In the genomic region with DNA sequence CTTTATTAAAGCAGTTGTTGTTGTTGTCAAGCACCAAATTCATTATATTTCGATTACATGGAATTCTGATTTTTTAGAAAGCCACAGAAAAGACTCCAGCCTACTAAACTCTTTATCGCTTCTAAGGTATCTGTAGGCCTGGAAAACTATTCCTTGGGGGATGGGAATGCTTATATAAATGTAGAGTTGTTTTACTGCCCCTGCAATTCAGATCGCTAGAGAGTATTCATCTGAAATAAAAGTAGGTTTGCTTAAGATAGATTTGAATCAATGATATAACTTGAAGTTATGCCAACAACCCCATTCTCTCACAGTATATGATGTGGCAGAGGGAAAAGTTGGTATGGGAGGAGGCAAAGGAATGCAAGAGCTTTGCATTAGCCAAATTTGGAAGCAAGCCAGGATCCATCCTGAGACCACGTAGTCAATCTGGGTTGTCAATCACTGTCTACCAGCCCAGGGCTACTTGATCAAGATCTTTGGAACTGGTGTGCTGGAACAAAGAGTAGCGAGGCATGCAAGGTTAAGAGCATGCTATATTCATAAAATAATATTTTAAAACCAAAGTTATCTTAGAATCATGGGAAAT, we compare ENCODE assay signal across 16 cellular contexts.
DNase-seq lines count a peak whose midpoint lies in the region; ATAC-seq and TF ChIP-seq lines count a peak whose summit lies in the region.
"Had no signal": no experiment of that assay in that cellular context is flagged by ENCODE, and none has a peak within 500 bp of the region (broad histone marks: within the 10 kb centered on the region; RNA-seq: fewer than 3 reads in every experiment).

No MANE protein-coding gene starts in this region.

- H3K27ac ChIP-seq in A673 (ENCODE audit: low read depth, low read length, poor library complexity, severe bottlenecking) (no peak overlapping the region), GM23338 (ENCODE audit: low read depth) (no peak overlapping the region), SK-N-SH (ENCODE audit: low read depth in 2 of 2, low read length in 1 of 2) (no peak overlapping the region)

- H3K9me2 ChIP-seq in GM23338 (ENCODE audit: insufficient read depth) (no peaks in the 10 kb centered on the region), SK-N-SH (no peaks in the 10 kb centered on the region)

- no peak overlapping the region for H3K4me3 ChIP-seq in A673 (ENCODE audit: low read depth, low read length, poor library complexity, severe bottlenecking)
- H3K4me3 ChIP-seq in GM23338, result no peak overlapping the region
- no peak overlapping the region for H3K4me3 ChIP-seq in SK-N-SH (ENCODE audit: low read depth in 2 of 2, low read length in 1 of 2)

- 40% methylated on average over 5 of the region's 5 CpGs for WGBS in SK-N-SH (ENCODE audit: low lambda C conversion rate)

- H3K9ac ChIP-seq in SK-N-SH, result no peak overlapping the region

- H3K79me2 ChIP-seq in GM23338 (replicated peaks; ENCODE audit: insufficient read depth), result no peaks in the 10 kb centered on the region
- H3K79me2 ChIP-seq in SK-N-SH (ENCODE audit: insufficient read depth), result no peaks in the 10 kb centered on the region

- no peaks in the 10 kb centered on the region for H3K4me1 ChIP-seq in A673 (ENCODE audit: insufficient read depth, low read length, poor library complexity, severe bottlenecking)
- 0 out of 2 replicates have a peak, but pooled peaks cover 3% of the 10 kb centered on the region for H3K4me1 ChIP-seq in GM23338 (ENCODE audit: insufficient read depth)
- H3K4me1 ChIP-seq in SK-N-SH (ENCODE audit: control insufficient read depth in 1 of 2, insufficient read depth in 2 of 2, low read depth in 1 of 2, low read length in 1 of 2), result 0 out of 4 replicates have a peak, but pooled peaks cover 0 to 2% of the 10 kb centered on the region in 2 experiments

- intact Hi-C loops in A673 (cut with micrococcal nuclease; ENCODE audit: unreplicated experiment), result no loop called here
- intact Hi-C loops in left colon (cut with DNase I, micrococcal nuclease), result no loop called here

- H3K27me3 Mint-ChIP-seq in GM23338 (ENCODE audit: insufficient read depth, low read depth, poor library complexity) (no peaks in the 10 kb centered on the region), glutamatergic neuron (ENCODE audit: unreplicated experiment) (no peaks in the 10 kb centered on the region)

- no peak for TF ChIP-seq RAD21 in SK-N-SH (IDR thresholded peaks at IDR 0.05; ENCODE audit: low read length)

- ATAC-seq in GM23338, result peak; percentile 39
- ATAC-seq in left colon, result peak; percentile 89
- ATAC-seq in GM19023 (IDR thresholded peaks at IDR 0.05; ENCODE audit: unreplicated experiment), result no peak
- ATAC-seq in HG03520 (IDR thresholded peaks at IDR 0.05; ENCODE audit: unreplicated experiment), result no peak
- ATAC-seq: CD8-positive, alpha-beta T cell had no signal

- H3K27me3 ChIP-seq in A673 (replicated peaks; ENCODE audit: insufficient read depth, low read depth, low read length, poor library complexity) (no peaks in the 10 kb centered on the region), GM23338 (ENCODE audit: insufficient read depth) (no peaks in the 10 kb centered on the region), SK-N-SH (ENCODE audit: insufficient read depth) (no peaks in the 10 kb centered on the region)

- CTCF ChIA-PET in A673 (lab: Charles Lee), result no interaction called here
- CTCF ChIA-PET in SK-N-SH (lab: Yijun Ruan, JAX), result no interaction called here

- H3K9me3 ChIP-seq in A673 (ENCODE audit: low read depth, low read length, poor library complexity, severe bottlenecking) (no peaks in the 10 kb centered on the region), SK-N-SH (no peaks in the 10 kb centered on the region)

- no peak overlapping the region for H2AFZ ChIP-seq in GM23338
- no peak overlapping the region for H2AFZ ChIP-seq in SK-N-SH (ENCODE audit: low read depth)

- DNase-seq in A673 (ENCODE audit: low spot score), result peak; percentile 24
- no peak for DNase-seq in GM23338 (ENCODE audit: low spot score)
- DNase-seq in SK-N-SH, result peak; percentile 3
- no peak for DNase-seq in left colon
- no peak for DNase-seq in KG1 (lab: John Stamatoyannopoulos, UW)
- DNase-seq in glutamatergic neuron, result no peak
- DNase-seq: CD8-positive, alpha-beta T cell; COR-L47; DMS153; DMS79 treated with DMSO at 0.1 percent for 48 hours; EL; GDM1; H7 had no signal

- TF ChIP-seq CTCF in A673 (conservative IDR thresholded peaks at IDR 0.05; ENCODE audit: low read depth, low read length) (no peak), GM23338 (conservative IDR thresholded peaks at IDR 0.05; ENCODE audit: low read depth in 2 of 2) (no peak), SK-N-SH (IDR thresholded peaks at IDR 0.05) (no peak), glutamatergic neuron (IDR thresholded peaks at IDR 0.05; ENCODE audit: partially characterized antibody, unreplicated experiment) (no peak)

- no peak overlapping the region; the same call in 1 of the 2 replicates for H3K27ac Mint-ChIP-seq in GM23338
- no peak overlapping the region for H3K27ac Mint-ChIP-seq in glutamatergic neuron (ENCODE audit: unreplicated experiment)
- H3K27ac Mint-ChIP-seq: CD14-positive monocyte; CD8-positive, alpha-beta T cell had no signal

- H3K36me3 ChIP-seq in A673 (ENCODE audit: insufficient read depth, low read length, poor library complexity, severe bottlenecking), result no peaks in the 10 kb centered on the region
- no peaks in the 10 kb centered on the region for H3K36me3 ChIP-seq in GM23338 (ENCODE audit: insufficient read depth)
- H3K36me3 ChIP-seq in SK-N-SH (replicated peaks in 1 of 2; ENCODE audit: control insufficient read depth in 1 of 2, insufficient read depth in 2 of 2, low read length in 1 of 2), result no peaks in the 10 kb centered on the region

- H3K4me2 ChIP-seq in GM23338 (0 out of 2 replicates have a peak overlapping the region, but pooled peaks have one; percentile 24), SK-N-SH (no peak overlapping the region)

- H3F3A ChIP-seq in GM23338 (replicated peaks; ENCODE audit: low read depth), result no peaks in the 10 kb centered on the region
- H3F3A ChIP-seq in SK-N-SH (replicated peaks; ENCODE audit: insufficient read depth), result no peaks in the 10 kb centered on the region

- POLR2A ChIA-PET in A673 (lab: Charles Lee; ENCODE audit: low non-redundant PET), result no interaction called here
- POLR2A ChIA-PET in SK-N-SH (lab: Yijun Ruan, JAX), result no interaction called here

- H3K9me3 Mint-ChIP-seq in GM23338, result no peaks in the 10 kb centered on the region
- H3K9me3 Mint-ChIP-seq in glutamatergic neuron (ENCODE audit: unreplicated experiment), result no peaks in the 10 kb centered on the region
- H3K9me3 Mint-ChIP-seq: CD14-positive monocyte; CD8-positive, alpha-beta T cell had no signal

- H3K4me1 Mint-ChIP-seq in GM23338 (peaks cover 14% of the 10 kb centered on the region), glutamatergic neuron (ENCODE audit: low read depth, unreplicated experiment) (peaks cover 7% of the 10 kb centered on the region)

- H4K20me1 ChIP-seq in GM23338 (replicated peaks; ENCODE audit: insufficient read depth) (no peaks in the 10 kb centered on the region), SK-N-SH (ENCODE audit: insufficient read depth) (no peaks in the 10 kb centered on the region)

- no peaks in the 10 kb centered on the region for H3K36me3 Mint-ChIP-seq in GM23338 (ENCODE audit: low read depth)
- H3K36me3 Mint-ChIP-seq in glutamatergic neuron (ENCODE audit: unreplicated experiment), result no peaks in the 10 kb centered on the region
- H3K36me3 Mint-ChIP-seq: CD14-positive monocyte; CD8-positive, alpha-beta T cell had no signal

- BruUV-seq in A673 (replicated peaks; lab: Mats Ljungman, UMichigan), result no TSS peak

- H3K4me3 Mint-ChIP-seq in GM23338 (no peak overlapping the region), glutamatergic neuron (ENCODE audit: unreplicated experiment) (no peak overlapping the region)
- H3K4me3 Mint-ChIP-seq: CD14-positive monocyte; CD8-positive, alpha-beta T cell had no signal

- TF ChIP-seq EP300 in SK-N-SH (IDR thresholded peaks at IDR 0.05; ENCODE audit: borderline replicate concordance in 1 of 2, low read depth in 1 of 2, low read length in 1 of 2), result peak in 1 of 2 experiments; percentile 31; a peak in 1 of 4 replicates

TF ChIP-seq in GM23338, 12 proteins besides CTCF, POLR2A, EP300 and RAD21:
- TF ChIP-seq NANOG (IDR thresholded peaks at IDR 0.05; ENCODE audit: borderline replicate concordance), result no peak
- TF ChIP-seq ZNF114 (CRISPR knock-in tag; IDR thresholded peaks at IDR 0.05), result no peak

TF ChIP-seq in SK-N-SH, 30 proteins besides CTCF, POLR2A, EP300 and RAD21 (continues in another document):
- peak; percentile 81 for TF ChIP-seq NFIC (IDR thresholded peaks at IDR 0.05; ENCODE audit: borderline replicate concordance)
- TF ChIP-seq PBX3 (IDR thresholded peaks at IDR 0.05), result peak; percentile 87

Comparison
In these comparisons a context has a peak if more than half of its experiments do, and no peak if none do; other contexts are left out.
1. DNase-seq: peak in A673 (single experiment) and SK-N-SH (single experiment); none in GM23338 (single experiment), left colon (0 of 2), KG1 (single experiment) and glutamatergic neuron (single experiment).
2. ATAC-seq: peak in GM23338 (single experiment) and left colon (single experiment); none in GM19023 (single experiment) and HG03520 (single experiment).